30 cellular contexts compared by ENCODE assay signal in the genomic region with DNA sequence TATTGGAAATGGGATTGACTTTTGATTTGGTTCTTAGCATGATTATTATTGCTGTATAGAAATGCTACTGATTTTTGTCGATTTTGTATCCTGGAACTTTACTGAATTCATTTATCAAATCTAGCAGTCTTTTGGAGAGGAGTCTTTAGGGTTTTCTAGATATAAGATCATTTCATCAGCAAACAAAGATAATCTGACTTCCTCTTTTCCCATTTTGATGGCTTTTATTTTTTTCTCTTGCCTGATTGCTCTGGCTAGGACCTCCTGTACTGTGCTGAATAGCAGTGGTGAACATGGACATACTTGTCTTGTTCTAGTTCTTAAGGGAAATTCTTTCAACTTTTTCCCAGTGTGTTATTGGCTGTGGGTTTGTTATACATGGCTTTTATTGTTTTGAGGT.
"Had no signal": no experiment of that assay in that cellular context is flagged by ENCODE, and none has a peak within 500 bp of the region (broad histone marks: within the 10 kb centered on the region; RNA-seq: fewer than 3 reads in every experiment).

No MANE protein-coding gene starts in this region.

- H3K4me1 ChIP-seq: adrenal gland, ascending aorta had no signal

- H3K36me3 ChIP-seq: adrenal gland, ascending aorta, brain microvascular endothelial cell had no signal

- H3K27ac ChIP-seq: adrenal gland, ascending aorta, brain microvascular endothelial cell, coronary artery, dorsolateral prefrontal cortex, VCaP had no signal

- ATAC-seq: activated CD8-positive, alpha-beta T cell treated with anti-CD3 and anti-CD28 coated beads for 36 hours; activated naive CD8-positive, alpha-beta T cell treated with anti-CD3 and anti-CD28 coated beads, Interleukin-2, amount 50 U/mL, for 24 hours; esophagus mucosa; WTC11 had no signal

- H3K27me3 ChIP-seq: adrenal gland, ascending aorta, brain microvascular endothelial cell, dorsolateral prefrontal cortex had no signal

- DNase-seq: activated CD4-positive, alpha-beta T cell treated with anti-CD3 and anti-CD28 coated beads for 1 hour; activated CD4-positive, alpha-beta T cell treated with anti-CD3 and anti-CD28 coated beads for 4 hours; activated CD4-positive, alpha-beta T cell treated with anti-CD3 and anti-CD28 coated beads, Interleukin-2, amount 10 ng/mL, durations not matched to agents 7 days and 5 days; activated CD4-positive, alpha-beta T cell treated with anti-CD3 and anti-CD28 coated beads, Interleukin-2, amount 50 U/mL, for 4 hours; activated CD8-positive, alpha-beta memory T cell treated with anti-CD3 and anti-CD28 coated beads for 24 hours; activated CD8-positive, alpha-beta T cell treated with anti-CD3 and anti-CD28 coated beads for 36 hours; activated effector memory CD4-positive, alpha-beta T cell treated with anti-CD3 and anti-CD28 coated beads, Interleukin-2, amount 50 U/mL, for 16 hours; activated naive CD4-positive, alpha-beta T cell treated with anti-CD3 and anti-CD28 coated beads for 36 hours; activated naive CD8-positive, alpha-beta T cell treated with anti-CD3 and anti-CD28 coated beads for 36 hours; activated naive CD8-positive, alpha-beta T cell treated with anti-CD3 and anti-CD28 coated beads, Interleukin-2, amount 50 U/mL, for 24 hours; activated T-cell treated with anti-CD3 and anti-CD28 coated beads, Interleukin-2, amount 50 U/mL, for 1 hour; activated T-cell treated with anti-CD3 and anti-CD28 coated beads, Interleukin-2, amount 50 U/mL, for 48 hours; adrenal gland; amygdala; brain microvascular endothelial cell; dorsolateral prefrontal cortex; effector memory CD4-positive, alpha-beta T cell; endodermal cell; foreskin fibroblast; head of caudate nucleus; hippocampal formation; T-helper 2 cell had no signal

- FAIRE-seq: bronchial epithelial cell, frontal cortex, TTC549 had no signal

- H3K9me3 ChIP-seq: adrenal gland had no signal

- H3K4me3 ChIP-seq: adrenal gland, ascending aorta, coronary artery, dorsolateral prefrontal cortex had no signal
